Comparison of ENCODE assay signal across 23 cellular contexts in the genomic region with DNA sequence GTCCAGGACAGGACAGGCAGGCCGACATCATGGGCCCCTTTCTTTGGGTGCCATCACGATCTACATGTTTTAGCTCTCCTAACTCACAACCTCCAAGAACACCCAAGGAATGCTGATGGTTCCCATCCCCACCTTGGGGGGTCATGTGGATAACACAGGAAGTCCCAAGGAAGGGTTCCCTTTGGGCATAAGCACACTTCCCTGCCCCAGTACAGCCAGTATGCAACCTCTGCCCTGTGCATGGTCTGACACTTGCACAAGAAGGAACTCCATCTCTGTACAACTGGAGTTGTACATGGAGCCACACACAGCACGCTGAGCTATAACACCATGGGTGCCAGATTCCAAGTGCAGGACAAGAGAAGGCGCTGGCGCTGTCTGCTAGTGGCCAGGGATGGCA. TPM values are rescaled to one million over a fixed set of nuclear protein-coding genes. Genes with fewer than 3 reads are reported as not detected.
DNase-seq lines count a peak whose midpoint lies in the region; ATAC-seq and TF ChIP-seq lines count a peak whose summit lies in the region.
"Had no signal": no experiment of that assay in that cellular context is flagged by ENCODE, and none has a peak within 500 bp of the region (broad histone marks: within the 10 kb centered on the region; RNA-seq: fewer than 3 reads in every experiment).

No MANE protein-coding gene starts in this region.

- TF ChIP-seq POLR2A in body of pancreas (IDR thresholded peaks at IDR 0.05) = no peak

- H3K4me1 ChIP-seq in body of pancreas = peaks cover 71% of the 10 kb centered on the region
- peaks cover 17 to 97% (median 76%) of the 10 kb centered on the region in 4 donors for H3K4me1 ChIP-seq in liver (ENCODE audit: control insufficient read depth in 4 of 4, insufficient read depth in 4 of 4, low read length in 3 of 4)
- H3K4me1 ChIP-seq: BE2C had no signal

- intact Hi-C loops in body of pancreas (cut with DNase I) = no loop called here

- ATAC-seq in body of pancreas (no peak), GM18861 (IDR thresholded peaks at IDR 0.05; ENCODE audit: unreplicated experiment) (no peak)
- ATAC-seq: PC-3 had no signal

- H3K4me3 Mint-ChIP-seq in osteocyte (ENCODE audit: unreplicated experiment) = no peak overlapping the region
- H3K4me3 Mint-ChIP-seq: CD14-positive monocyte; CD8-positive, alpha-beta memory T cell had no signal

- H3K4me3 ChIP-seq in body of pancreas = no peak overlapping the region
- H3K4me3 ChIP-seq in liver (ENCODE audit: low read depth in 1 of 3, low read length in 3 of 3) = no peak overlapping the region

- no peaks in the 10 kb centered on the region for H3K36me3 Mint-ChIP-seq in osteocyte (ENCODE audit: unreplicated experiment)
- H3K36me3 Mint-ChIP-seq: CD14-positive monocyte; CD8-positive, alpha-beta memory T cell had no signal

- no peak for TF ChIP-seq RAD21 in liver (IDR thresholded peaks at IDR 0.05)

- peak overlapping the region in 3 of 4 donors; percentile 66 to 79 (median 73) for H3K27ac ChIP-seq in body of pancreas
- H3K27ac ChIP-seq in liver (ENCODE audit: low read depth in 1 of 2, low read length in 2 of 2) = peak overlapping the region; percentile 52 to 98
- H3K27ac ChIP-seq: HL-60 had no signal

- no peak overlapping the region for H3K27ac Mint-ChIP-seq in osteocyte (ENCODE audit: unreplicated experiment)
- H3K27ac Mint-ChIP-seq: CD14-positive monocyte; CD8-positive, alpha-beta memory T cell had no signal

- no peaks in the 10 kb centered on the region for H3K9me3 ChIP-seq in body of pancreas
- no peaks in the 10 kb centered on the region for H3K9me3 ChIP-seq in liver (ENCODE audit: control insufficient read depth in 4 of 4, low read length in 3 of 4)
- H3K9me3 ChIP-seq: BE2C, SK-N-SH had no signal

- no peaks in the 10 kb centered on the region for H3K9me3 Mint-ChIP-seq in osteocyte (ENCODE audit: unreplicated experiment)
- H3K9me3 Mint-ChIP-seq: CD14-positive monocyte; CD8-positive, alpha-beta memory T cell had no signal

- H3K36me3 ChIP-seq in body of pancreas (replicated peaks in 1 of 2; ENCODE audit: insufficient read depth in 1 of 2, low read depth in 2 of 2) (no peaks in the 10 kb centered on the region), liver (ENCODE audit: control insufficient read depth in 4 of 4, insufficient read depth in 3 of 4, low read depth in 1 of 4, low read length in 3 of 4) (peaks cover 13 to 71% (median 62%) of the 10 kb centered on the region in 4 donors)
- H3K36me3 ChIP-seq: BE2C had no signal

- H3K27me3 Mint-ChIP-seq in osteocyte (ENCODE audit: unreplicated experiment) = peaks cover 13% of the 10 kb centered on the region

- DNase-seq in AG20443 (ENCODE audit: low spot score) (peak; percentile 9), body of pancreas (no peak), osteocyte (ENCODE audit: extremely low spot score, unreplicated experiment) (peak; percentile 64), Ammon's horn (ENCODE audit: low spot score) (no peak), NCI-H1092 treated with DMSO at 0.1 percent for 48 hours (lab: John Stamatoyannopoulos, UW) (no peak)
- DNase-seq: BE2C; Calu3; CD8-positive, alpha-beta memory T cell; DND-41; HCEC 1CT; NCI-H1105; NCI-H1436 treated with DMSO at 0.1 percent for 48 hours; NCI-H187 treated with DMSO at 0.1 percent for 48 hours; NCI-H2107; NCI-H524; NCI-H748 treated with DMSO at 0.1 percent for 48 hours; PC-3; SK-N-SH had no signal

- no peaks in the 10 kb centered on the region for H3K27me3 ChIP-seq in body of pancreas
- no peaks in the 10 kb centered on the region for H3K27me3 ChIP-seq in liver (ENCODE audit: control insufficient read depth in 4 of 4, insufficient read depth in 4 of 4, low read length in 3 of 4)
- H3K27me3 ChIP-seq: BE2C had no signal

- 83 to 86% methylated on average over 5 of the region's 5 CpGs for WGBS in body of pancreas, 2 donors
- WGBS in liver = 81% methylated on average over 5 of the region's 5 CpGs

- H3K9ac ChIP-seq in liver (ENCODE audit: low read depth in 1 of 2, low read length in 2 of 2) = no peak overlapping the region
- H3K9ac ChIP-seq: SK-N-SH had no signal

- TF ChIP-seq CTCF in body of pancreas (IDR thresholded peaks at IDR 0.05) (no peak), liver (IDR thresholded peaks at IDR 0.05; ENCODE audit: low read depth, low read length, missing input control) (no peak), osteocyte (IDR thresholded peaks at IDR 0.05) (no peak)

- H3K4me1 Mint-ChIP-seq in osteocyte (ENCODE audit: unreplicated experiment) = no peaks in the 10 kb centered on the region
- H3K4me1 Mint-ChIP-seq: CD14-positive monocyte; CD8-positive, alpha-beta memory T cell had no signal

TF ChIP-seq in liver, 16 proteins besides CTCF, POLR2A, EP300 and RAD21:
- TF ChIP-seq, protein P1, sequence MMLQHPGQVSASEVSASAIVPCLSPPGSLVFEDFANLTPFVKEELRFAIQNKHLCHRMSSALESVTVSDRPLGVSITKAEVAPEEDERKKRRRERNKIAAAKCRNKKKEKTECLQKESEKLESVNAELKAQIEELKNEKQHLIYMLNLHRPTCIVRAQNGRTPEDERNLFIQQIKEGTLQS (IDR thresholded peaks at IDR 0.05) = no peak
- TF ChIP-seq FOXA1 (IDR thresholded peaks at IDR 0.05) = no peak
- TF ChIP-seq EGR1 (IDR thresholded peaks at IDR 0.05; ENCODE audit: low read depth in 2 of 2) = no peak
- TF ChIP-seq, protein P2, sequence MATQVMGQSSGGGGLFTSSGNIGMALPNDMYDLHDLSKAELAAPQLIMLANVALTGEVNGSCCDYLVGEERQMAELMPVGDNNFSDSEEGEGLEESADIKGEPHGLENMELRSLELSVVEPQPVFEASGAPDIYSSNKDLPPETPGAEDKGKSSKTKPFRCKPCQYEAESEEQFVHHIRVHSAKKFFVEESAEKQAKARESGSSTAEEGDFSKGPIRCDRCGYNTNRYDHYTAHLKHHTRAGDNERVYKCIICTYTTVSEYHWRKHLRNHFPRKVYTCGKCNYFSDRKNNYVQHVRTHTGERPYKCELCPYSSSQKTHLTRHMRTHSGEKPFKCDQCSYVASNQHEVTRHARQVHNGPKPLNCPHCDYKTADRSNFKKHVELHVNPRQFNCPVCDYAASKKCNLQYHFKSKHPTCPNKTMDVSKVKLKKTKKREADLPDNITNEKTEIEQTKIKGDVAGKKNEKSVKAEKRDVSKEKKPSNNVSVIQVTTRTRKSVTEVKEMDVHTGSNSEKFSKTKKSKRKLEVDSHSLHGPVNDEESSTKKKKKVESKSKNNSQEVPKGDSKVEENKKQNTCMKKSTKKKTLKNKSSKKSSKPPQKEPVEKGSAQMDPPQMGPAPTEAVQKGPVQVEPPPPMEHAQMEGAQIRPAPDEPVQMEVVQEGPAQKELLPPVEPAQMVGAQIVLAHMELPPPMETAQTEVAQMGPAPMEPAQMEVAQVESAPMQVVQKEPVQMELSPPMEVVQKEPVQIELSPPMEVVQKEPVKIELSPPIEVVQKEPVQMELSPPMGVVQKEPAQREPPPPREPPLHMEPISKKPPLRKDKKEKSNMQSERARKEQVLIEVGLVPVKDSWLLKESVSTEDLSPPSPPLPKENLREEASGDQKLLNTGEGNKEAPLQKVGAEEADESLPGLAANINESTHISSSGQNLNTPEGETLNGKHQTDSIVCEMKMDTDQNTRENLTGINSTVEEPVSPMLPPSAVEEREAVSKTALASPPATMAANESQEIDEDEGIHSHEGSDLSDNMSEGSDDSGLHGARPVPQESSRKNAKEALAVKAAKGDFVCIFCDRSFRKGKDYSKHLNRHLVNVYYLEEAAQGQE (IDR thresholded peaks at IDR 0.05) = no peak
- TF ChIP-seq, protein P3, sequence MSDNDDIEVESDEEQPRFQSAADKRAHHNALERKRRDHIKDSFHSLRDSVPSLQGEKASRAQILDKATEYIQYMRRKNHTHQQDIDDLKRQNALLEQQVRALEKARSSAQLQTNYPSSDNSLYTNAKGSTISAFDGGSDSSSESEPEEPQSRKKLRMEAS (IDR thresholded peaks at IDR 0.05) = no peak
TF ChIP-seq in liver: peak in this region for 0.

RNA-seq across cellular contexts. Expression of a gene that starts 11.0 kb away (rescaled TPM):
- total RNA-seq in body of pancreas = 10 to 100 TPM in 1 of 2 donors, 1 to 10 TPM in 1; 9.6 to 11.9 TPM
- total RNA-seq in liver = 100 to 1,000 TPM; 179 to 662 TPM
- 100 to 1,000 TPM; 327 to 759 TPM for polyA plus RNA-seq in liver
- not detected in 2 replicates for total RNA-seq in osteocyte
- total RNA-seq: A673; Calu3; CD8-positive, alpha-beta memory T cell; PC-3 had no signal
- polyA plus RNA-seq: CD14-positive monocyte; CD8-positive, alpha-beta memory T cell had no signal

Comparison
In these comparisons a context has a peak if more than half of its experiments do, and no peak if none do; other contexts are left out.
1. DNase-seq: peak in AG20443 (single experiment) and osteocyte (single experiment); none in body of pancreas (0 of 4), Ammon's horn (single experiment) and NCI-H1092 treated with DMSO at 0.1 percent for 48 hours (single experiment).
2. RNA of a gene that starts 11.0 kb away (total RNA-seq): 179 to 662 TPM in liver; 9.6 to 11.9 TPM in body of pancreas and not detected in osteocyte; every median in the first group is over 10 times any median in the second.